1 cellular context compared by ENCODE assay signal in the genomic region with DNA sequence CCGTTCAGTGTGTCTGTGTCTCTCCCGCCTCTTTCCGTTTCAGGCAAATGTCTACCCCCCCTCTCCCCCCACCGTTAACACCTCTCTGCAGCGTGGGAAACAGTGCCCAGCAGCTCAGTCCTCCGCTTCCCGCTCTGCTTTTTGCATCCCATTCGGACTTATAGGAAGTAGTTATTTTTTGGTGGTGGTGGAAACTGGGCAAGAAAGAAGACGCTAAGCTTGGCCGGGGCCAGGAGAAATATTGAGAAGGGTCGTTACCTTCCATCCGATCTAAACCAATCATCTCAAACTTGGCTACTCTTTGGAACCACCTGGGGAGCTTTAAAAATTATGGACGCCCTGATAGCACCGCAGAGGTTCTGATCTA.
TF ChIP-seq lines count a peak whose summit lies in the region.

No MANE protein-coding gene starts in this region.

TF ChIP-seq in HEK293, 187 proteins besides CTCF, POLR2A, EP300 and RAD21 (continued from another document):
- TF ChIP-seq ZNF404 (tag by site-specific recombination; IDR thresholded peaks at IDR 0.05), result no peak
- TF ChIP-seq ZXDB (tag by site-specific recombination; IDR thresholded peaks at IDR 0.05), result 0 out of 2 replicates have a peak, but pooled peaks have one; percentile 1
- no peak for TF ChIP-seq ZNF146 (tag by site-specific recombination; IDR thresholded peaks at IDR 0.05)
